Comparison of ENCODE assay signal across 10 cellular contexts in genomic region chr1:216566809-216567208, GRCh38.
A peak's percentile ranks its signal among the peaks of the same experiment; 100 is the strongest.
DNase-seq lines count a peak whose midpoint lies in the region; ATAC-seq and TF ChIP-seq lines count a peak whose summit lies in the region.
"Had no signal": no experiment of that assay in that cellular context is flagged by ENCODE, and none has a peak within 500 bp of the region (broad histone marks: within the 10 kb centered on the region; RNA-seq: fewer than 3 reads in every experiment).

No MANE protein-coding gene starts in this region.

- ATAC-seq in activated CD4-positive, alpha-beta T cell treated with anti-CD3 and anti-CD28 coated beads for 36 hours, result no peak
- no peak for ATAC-seq in HG02571 (IDR thresholded peaks at IDR 0.05; ENCODE audit: unreplicated experiment)
- ATAC-seq: heart right ventricle had no signal

- POLR2A ChIA-PET in activated CD4-positive, alpha-beta T cell treated with anti-CD3 and anti-CD28 coated beads for 36 hours (lab: Charles Lee), result no interaction called here

- H3K27me3 Mint-ChIP-seq in activated CD4-positive, alpha-beta T cell treated with anti-CD3 and anti-CD28 coated beads for 36 hours, result no peaks in the 10 kb centered on the region

- no peak overlapping the region for H3K27ac Mint-ChIP-seq in activated CD4-positive, alpha-beta T cell treated with anti-CD3 and anti-CD28 coated beads for 36 hours

- peak; percentile 28 for TF ChIP-seq CTCF in GM13977 (IDR thresholded peaks at IDR 0.05; ENCODE audit: extremely low read depth, insufficient read depth, missing control alignments)

- no peaks in the 10 kb centered on the region for H3K36me3 Mint-ChIP-seq in activated CD4-positive, alpha-beta T cell treated with anti-CD3 and anti-CD28 coated beads for 36 hours (ENCODE audit: low read depth)

- peaks cover 7% of the 10 kb centered on the region for H3K9me3 Mint-ChIP-seq in activated CD4-positive, alpha-beta T cell treated with anti-CD3 and anti-CD28 coated beads for 36 hours (ENCODE audit: low read depth)

- H3K4me3 Mint-ChIP-seq in activated CD4-positive, alpha-beta T cell treated with anti-CD3 and anti-CD28 coated beads for 36 hours, result no peak overlapping the region

- no peak for TF ChIP-seq POLR2A in erythroblast (IDR thresholded peaks at IDR 0.05; ENCODE audit: low read length)

- DNase-seq in AG08395 (ENCODE audit: low spot score), result peak; percentile 2
- DNase-seq in GM13977 (ENCODE audit: low spot score), result no peak
- DNase-seq in NCI-H69 (lab: John Stamatoyannopoulos, UW), result peak; percentile 64
- DNase-seq in erythroblast (lab: John Stamatoyannopoulos, UW), result peak; percentile 31 to 43
- DNase-seq in activated CD4-positive, alpha-beta T cell treated with anti-CD3 and anti-CD28 coated beads for 36 hours, result no peak
- DNase-seq in activated CD4-positive, alpha-beta T cell treated with anti-CD3 and anti-CD28 coated beads for 1 hour, result no peak
- no peak for DNase-seq in activated CD4-positive, alpha-beta T cell treated with anti-CD3 and anti-CD28 coated beads for 4 hours
- DNase-seq: heart right ventricle, sigmoid colon had no signal

- intact Hi-C loops in activated CD4-positive, alpha-beta T cell treated with anti-CD3 and anti-CD28 coated beads for 36 hours (cut with DNase I, micrococcal nuclease), result no loop called here

- CTCF ChIA-PET in activated CD4-positive, alpha-beta T cell treated with anti-CD3 and anti-CD28 coated beads for 36 hours (lab: Charles Lee), result no interaction called here

- H3K4me1 Mint-ChIP-seq in activated CD4-positive, alpha-beta T cell treated with anti-CD3 and anti-CD28 coated beads for 36 hours, result no peaks in the 10 kb centered on the region

- in situ Hi-C loops in GM13977 (cut with MboI; ENCODE audit: low pct_unique_long_range_greater_than_20kb, low sequenced_read_pairs, unreplicated experiment), result no loop called here

Comparison
In these comparisons a context has a peak if more than half of its experiments do, and no peak if none do; other contexts are left out.
1. DNase-seq: peak in AG08395 (single experiment), NCI-H69 (single experiment) and erythroblast (2 of 2); none in GM13977 (single experiment), activated CD4-positive, alpha-beta T cell treated with anti-CD3 and anti-CD28 coated beads for 36 hours (single experiment), activated CD4-positive, alpha-beta T cell treated with anti-CD3 and anti-CD28 coated beads for 1 hour (single experiment) and activated CD4-positive, alpha-beta T cell treated with anti-CD3 and anti-CD28 coated beads for 4 hours (0 of 2).